In genomic region chr2:141438536-141438935, GRCh38 we compare ENCODE assay signal across 26 cellular contexts.
"Had no signal": no experiment of that assay in that cellular context is flagged by ENCODE, and none has a peak within 500 bp of the region (broad histone marks: within the 10 kb centered on the region; RNA-seq: fewer than 3 reads in every experiment).

No MANE protein-coding gene starts in this region.

- H3K27ac ChIP-seq: ovary, testis, transverse colon, WERI-Rb-1 had no signal

- ATAC-seq: activated CD4-positive, CD25-positive, alpha-beta regulatory T cell treated with anti-CD3 and anti-CD28 coated beads, Interleukin-2, amount 50 U/mL, for 24 hours; effector memory CD8-positive, alpha-beta T cell; left cardiac atrium; left ventricle myocardium superior; mucosa of descending colon; sciatic nerve; stimulated activated memory B cell treated with anti-CD40 and anti-IgM and Interleukin-4, amounts not matched to agents 10 μg/mL and 1 μg/mL and 100 μg/mL, for 72 hours had no signal

- H3K4me3 ChIP-seq: mucosa of descending colon, ovary, testis, transverse colon had no signal

- H3K9me3 ChIP-seq: mucosa of descending colon, ovary, testis, transverse colon had no signal

- DNase-seq: activated CD4-positive, alpha-beta T cell treated with anti-CD3 and anti-CD28 coated beads for 48 hours; activated CD4-positive, alpha-beta T cell treated with anti-CD3 and anti-CD28 coated beads, Interleukin-2, amount 50 U/mL, for 48 hours; activated CD8-positive, alpha-beta memory T cell treated with anti-CD3 and anti-CD28 coated beads for 24 hours; activated effector memory CD4-positive, alpha-beta T cell treated with Interleukin-2 at 50 U/mL for 16 hours; activated naive CD4-positive, alpha-beta T cell treated with Interleukin-2 at 50 U/mL for 16 hours; anterior cingulate cortex; caudate nucleus; cortex of kidney; effector memory CD8-positive, alpha-beta T cell; erythroblast; islet precursor cell; left cardiac atrium; left ventricle myocardium superior; mucosa of descending colon; ovary; retina; small intestine; stimulated activated CD4-positive, alpha-beta T cell treated with anti-CD3 and anti-CD28 coated beads, Interleukin-4, amount 100 ng/mL, for 4 hours; stimulated activated CD8-positive, alpha-beta memory T cell treated with anti-CD3 and anti-CD28 coated beads, Interleukin-4, amount 100 ng/mL, for 48 hours; T-helper 9 cell; testis; transverse colon; WERI-Rb-1 had no signal

- H3K36me3 ChIP-seq: ovary, transverse colon, WERI-Rb-1 had no signal

- H3K27me3 ChIP-seq: ovary, testis, transverse colon had no signal

- H3K4me1 ChIP-seq: testis, transverse colon had no signal
